ENCODE assay signal across 8 cellular contexts in the genomic region with DNA sequence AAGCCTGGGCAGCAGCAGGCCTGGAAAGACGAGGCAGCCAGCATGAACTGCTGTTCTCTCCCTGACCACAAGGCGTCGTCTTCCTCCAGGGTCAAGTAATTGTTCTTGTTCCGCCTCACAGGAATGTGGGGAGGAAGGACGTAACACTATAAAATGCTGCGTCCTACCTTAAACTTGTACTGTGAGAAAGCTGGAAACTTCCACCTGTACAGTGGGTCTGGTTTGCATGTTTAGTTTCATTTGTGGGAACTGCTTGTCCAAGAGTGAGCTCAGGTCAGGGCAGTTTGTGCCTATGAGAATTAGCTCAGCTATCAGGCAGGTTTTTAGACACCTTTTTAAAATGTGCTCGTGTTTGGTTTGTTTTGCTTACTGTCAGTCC. TPM values are rescaled to one million over a fixed set of nuclear protein-coding genes. Genes with fewer than 3 reads are reported as not detected.
A peak's percentile ranks its signal among the peaks of the same experiment; 100 is the strongest.
DNase-seq lines count a peak whose midpoint lies in the region; ATAC-seq and TF ChIP-seq lines count a peak whose summit lies in the region.

No MANE protein-coding gene starts in this region.

- ATAC-seq in heart right ventricle: peak in 6 of 8 donors; percentile 58 to 71 (median 66)

- H3K4me3 ChIP-seq in MG63: no peak overlapping the region
- H3K4me3 ChIP-seq in heart right ventricle: no peak overlapping the region

- H2BK20ac ChIP-seq in H9 (ENCODE audit: low read depth, low read length, poor library complexity, severe bottlenecking): no peak overlapping the region

- H3K27ac Mint-ChIP-seq in H9: peak overlapping the region in 2 of 3 experiments; percentile 3 to 65; a peak in 2 of 7 replicates

- no peak overlapping the region for H3T11ph ChIP-seq in H9 (ENCODE audit: low read length)

- H3K9me3 Mint-ChIP-seq in H9: no peaks in the 10 kb centered on the region; a peak in 1 of 5 replicates

- H3K27me3 Mint-ChIP-seq in H9 (ENCODE audit: low read depth): no peaks in the 10 kb centered on the region

- no peak overlapping the region for H2BK120ac ChIP-seq in H9 (ENCODE audit: low read depth, low read length, poor library complexity, severe bottlenecking)

- H3K9ac ChIP-seq in H9 (ENCODE audit: extremely low read depth, insufficient read length, low read length): no peak overlapping the region

- H3K36me3 Mint-ChIP-seq in H9 (ENCODE audit: insufficient read depth in 1 of 3, low read depth in 3 of 3): peaks cover 16 to 40% (median 33%) of the 10 kb centered on the region in 3 experiments

- DNase-seq in ELR (ENCODE audit: low read depth): peak; percentile 41
- peak; percentile 87 for DNase-seq in H9
- peak; percentile 28 for DNase-seq in MG63
- DNase-seq in activated T-cell treated with anti-CD3 and anti-CD28 coated beads, Interleukin-2, amount 50 U/mL, for 1 hour: peak; percentile 23
- peak; percentile 54 to 66 for DNase-seq in heart right ventricle
- peak; percentile 27 for DNase-seq in pulmonary artery endothelial cell (ENCODE audit: low read depth, low spot score)
- no peak for DNase-seq in hepatic stellate cell (ENCODE audit: low spot score)

- H3K9me3 ChIP-seq in H9 (ENCODE audit: control insufficient read depth, low read depth, low read length): no peaks in the 10 kb centered on the region
- no peaks in the 10 kb centered on the region for H3K9me3 ChIP-seq in MG63
- H3K9me3 ChIP-seq in heart right ventricle: no peaks in the 10 kb centered on the region

- H2BK12ac ChIP-seq in H9 (ENCODE audit: insufficient read length, low read depth, low read length): no peak overlapping the region

- TF ChIP-seq CTCF in 22Rv1 (IDR thresholded peaks at IDR 0.05) (peak; percentile 88), H9 (conservative IDR thresholded peaks at IDR 0.05) (peak; percentile 91), heart right ventricle (IDR thresholded peaks at IDR 0.05) (peak; percentile 51 to 85 (median 73))

- no peak overlapping the region for H3K14ac ChIP-seq in H9 (ENCODE audit: insufficient read depth, low read length)

- no peaks in the 10 kb centered on the region for H4K20me1 ChIP-seq in H9 (ENCODE audit: control insufficient read depth, insufficient read depth, insufficient read length)

- H2BK5ac ChIP-seq in H9 (ENCODE audit: insufficient read length, low read length): no peak overlapping the region

- H3K4me1 Mint-ChIP-seq in H9: peaks cover 20 to 27% of the 10 kb centered on the region in 2 experiments

- no peak overlapping the region for H2AK5ac ChIP-seq in H9 (ENCODE audit: insufficient read length, low read length)

- no CpG with 5 or more reads among the region's 7 CpGs for WGBS in H9 (ENCODE audit: extremely low coverage, insufficient read length, low lambda C conversion rate)
- WGBS in heart right ventricle, 2 donors: 41 to 46% methylated on average over 7 of the region's 7 CpGs

- no peaks in the 10 kb centered on the region for H3K79me1 ChIP-seq in H9 (ENCODE audit: insufficient read depth, low read depth, low read length, poor library complexity, severe bottlenecking)

- intact Hi-C loops in heart right ventricle (cut with DNase I): loop anchor here in 5 of 10 donors (5.0 to 10.0 kb wide), 3 partner anchors 52 to 233 kb away; no protein-coding TSS in a partner anchor

- H4K8ac ChIP-seq in H9 (replicated peaks; ENCODE audit: insufficient read length, low read depth, low read length): no peak overlapping the region

- no peaks in the 10 kb centered on the region for H3K23me2 ChIP-seq in H9 (ENCODE audit: insufficient read length, low read depth, low read length, poor library complexity, severe bottlenecking)

- H2AFZ ChIP-seq in H9 (ENCODE audit: low read length): no peak overlapping the region

- H3K4me1 ChIP-seq in H9 (ENCODE audit: insufficient read depth, low read length): 0 out of 2 replicates have a peak, but pooled peaks cover 2% of the 10 kb centered on the region
- peaks cover 0 to 14% (median 0%) of the 10 kb centered on the region in 9 donors for H3K4me1 ChIP-seq in heart right ventricle

- no peak overlapping the region for H2BK15ac ChIP-seq in H9 (ENCODE audit: low read depth, low read length)

- H3K23ac ChIP-seq in H9 (ENCODE audit: insufficient read length, low read depth, low read length): no peak overlapping the region

- no peaks in the 10 kb centered on the region for H3K27me3 ChIP-seq in H9 (ENCODE audit: insufficient read depth, low read length)
- no peaks in the 10 kb centered on the region for H3K27me3 ChIP-seq in MG63
- H3K27me3 ChIP-seq in heart right ventricle: no peaks in the 10 kb centered on the region

- H3K56ac ChIP-seq in H9 (ENCODE audit: insufficient read length, low read depth, low read length): no peak overlapping the region

- no peaks in the 10 kb centered on the region for H3K79me2 ChIP-seq in H9 (ENCODE audit: insufficient read depth, low read length)

- H3K36me3 ChIP-seq in MG63 (peaks cover 11% of the 10 kb centered on the region; the same call in 1 of the 2 replicates), heart right ventricle (peaks cover 0 to 63% (median 0%) of the 10 kb centered on the region in 9 donors)

- no peak overlapping the region for H3K4me3 Mint-ChIP-seq in H9

- no peak overlapping the region for H3K4me2 ChIP-seq in H9 (ENCODE audit: insufficient read depth, insufficient read length, low read length)

- H3K27ac ChIP-seq in 22Rv1 (no peak overlapping the region), H9 (ENCODE audit: insufficient read length, low read depth, low read length) (no peak overlapping the region), heart right ventricle (no peak overlapping the region)

- H4K5ac ChIP-seq in H9 (ENCODE audit: insufficient read length, low read depth, low read length): no peak overlapping the region

- H3K4ac ChIP-seq in H9 (ENCODE audit: low read depth, low read length): no peak overlapping the region

- H3K18ac ChIP-seq in H9 (ENCODE audit: insufficient read length, low read depth, low read length): no peak overlapping the region

- no peak overlapping the region for H4K91ac ChIP-seq in H9 (ENCODE audit: insufficient read length, low read depth, low read length)

RNA-seq across cellular contexts. Expression of a gene that starts 55.2 kb away (rescaled TPM):
- total RNA-seq in H9 (2021) (37.4 and 37.5 TPM in 2 replicates), heart right ventricle (10 to 100 TPM; 16.1 to 42.4 (median 22.0) TPM), pulmonary artery endothelial cell (24.3 and 28.8 TPM in 2 replicates)
- 16.8 and 19.4 TPM in 2 replicates for total RNA-seq in MG63 (2014; rRNA removed; shearing (Covaris generic); ENCODE audit: low replicate concordance)
- 1 to 10 TPM; 4.4 to 5.9 TPM for polyA plus RNA-seq in heart right ventricle
